8 cellular contexts compared by ENCODE assay signal in the genomic region with DNA sequence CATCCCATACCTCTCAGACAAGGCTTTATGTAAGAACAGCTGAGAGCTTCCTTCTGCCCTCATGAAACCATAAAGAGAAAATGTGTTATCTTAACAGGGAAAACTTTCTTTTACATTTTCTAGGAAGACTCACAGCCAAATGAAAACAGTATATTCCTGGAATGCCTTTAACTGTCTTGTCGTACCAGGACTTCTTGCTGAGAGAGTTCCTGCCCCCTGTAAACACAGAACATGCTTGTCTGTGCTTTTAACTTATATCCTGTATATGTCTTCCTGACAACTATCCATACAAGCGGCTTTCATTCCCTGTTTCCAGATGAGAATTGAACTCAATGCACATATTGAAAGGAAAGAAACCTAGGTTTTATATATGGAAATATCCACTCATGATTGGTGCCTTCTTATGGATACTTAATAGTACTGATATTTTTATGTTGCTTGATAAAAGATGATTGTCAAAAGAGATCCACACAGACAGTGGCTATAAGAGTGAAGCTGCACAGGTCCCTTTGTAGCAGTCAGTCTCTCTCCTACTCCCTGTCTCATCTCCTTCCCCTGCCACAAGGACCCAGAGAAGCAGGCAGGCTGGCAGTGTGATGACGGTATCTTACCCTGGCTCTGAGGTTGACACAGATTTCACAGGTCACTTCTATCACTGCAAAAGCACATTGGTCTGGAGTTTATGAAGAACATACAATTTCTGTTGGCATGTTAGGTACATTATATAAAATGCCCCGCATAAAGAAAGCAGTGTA.
DNase-seq lines count a peak whose midpoint lies in the region; ATAC-seq and TF ChIP-seq lines count a peak whose summit lies in the region.

No MANE protein-coding gene starts in this region.

- TF ChIP-seq CTCF in SU-DHL-6 (IDR thresholded peaks at IDR 0.05; ENCODE audit: insufficient read depth, low read length, poor library complexity, severe bottlenecking) (no peak), ascending aorta (IDR thresholded peaks at IDR 0.05) (no peak)

- peak overlapping the region; percentile 64 for H3K18ac ChIP-seq in trophoblast cell (ENCODE audit: low read length)

- H4K20me1 ChIP-seq in SU-DHL-6 (ENCODE audit: low read depth, low read length): no peaks in the 10 kb centered on the region

- no peaks in the 10 kb centered on the region for H3F3A ChIP-seq in SU-DHL-6 (ENCODE audit: insufficient read depth)

- DNase-seq in ascending aorta (ENCODE audit: low spot score in 2 of 2) (no peak), trophoblast cell (peak; percentile 2 to 48), GM19238 (ENCODE audit: insufficient read length, low spot score) (no peak), T1000 (lab: John Stamatoyannopoulos, UW) (no peak), NCI-H1092 (lab: John Stamatoyannopoulos, UW) (no peak)

- H3K27ac ChIP-seq in SU-DHL-6 (ENCODE audit: low read depth, low read length): peak overlapping the region; percentile 68
- peak overlapping the region; percentile 51 to 55 for H3K27ac ChIP-seq in ascending aorta
- H3K27ac ChIP-seq in trophoblast cell (ENCODE audit: low read depth, low read length): no peak overlapping the region

- peak; percentile 64 for ATAC-seq in GM18909 (IDR thresholded peaks at IDR 0.05; ENCODE audit: poor library complexity, unreplicated experiment)
- peak; percentile 22 for ATAC-seq in HG03060 (IDR thresholded peaks at IDR 0.05; ENCODE audit: low read depth, unreplicated experiment)

- H3K9me3 ChIP-seq in SU-DHL-6 (ENCODE audit: insufficient read depth, low read length) (no peaks in the 10 kb centered on the region), ascending aorta (no peaks in the 10 kb centered on the region), trophoblast cell (ENCODE audit: insufficient read depth, low read depth, low read length) (no peaks in the 10 kb centered on the region)

- H3K4ac ChIP-seq in trophoblast cell (ENCODE audit: low read depth, low read length): no peak overlapping the region

- H2BK5ac ChIP-seq in trophoblast cell (ENCODE audit: low read depth, low read length, poor library complexity): no peak overlapping the region

- H3K36me3 ChIP-seq in SU-DHL-6 (ENCODE audit: low read length) (no peaks in the 10 kb centered on the region), ascending aorta (no peaks in the 10 kb centered on the region), trophoblast cell (ENCODE audit: control insufficient read depth in 1 of 2, insufficient read depth in 2 of 2, low read length in 2 of 2) (no peaks in the 10 kb centered on the region)

- no peak overlapping the region for H4K12ac ChIP-seq in trophoblast cell (ENCODE audit: low read depth, low read length)

- intact Hi-C loops in ascending aorta (cut with DNase I): loop anchor here (2.0 kb wide), 1 partner anchor 41 kb away; no protein-coding TSS in a partner anchor

- H3K27me3 ChIP-seq in SU-DHL-6 (ENCODE audit: low read length) (no peaks in the 10 kb centered on the region), ascending aorta (no peaks in the 10 kb centered on the region), trophoblast cell (ENCODE audit: insufficient read depth, low read length) (no peaks in the 10 kb centered on the region)

- no peaks in the 10 kb centered on the region for H3K79me1 ChIP-seq in trophoblast cell (ENCODE audit: low read length)

- no peak overlapping the region for H3K23ac ChIP-seq in trophoblast cell (ENCODE audit: low read length)

- H4K91ac ChIP-seq in trophoblast cell (ENCODE audit: low read depth, low read length): no peak overlapping the region

- no CpG with 5 or more reads among the region's 4 CpGs for WGBS in trophoblast cell (ENCODE audit: extremely low coverage, insufficient coverage, insufficient read length)

- no peaks in the 10 kb centered on the region for H3K79me2 ChIP-seq in SU-DHL-6 (ENCODE audit: insufficient read depth, low read length)
- H3K79me2 ChIP-seq in trophoblast cell (ENCODE audit: control insufficient read depth, insufficient read depth, low read length, poor library complexity): no peaks in the 10 kb centered on the region

- H2AFZ ChIP-seq in SU-DHL-6 (ENCODE audit: low read depth, low read length, severe bottlenecking): peak overlapping the region; percentile 97
- no peak overlapping the region for H2AFZ ChIP-seq in trophoblast cell (ENCODE audit: insufficient read depth, low read length, poor library complexity)

- no peak overlapping the region for H2AK5ac ChIP-seq in trophoblast cell (ENCODE audit: low read length)

- H3K14ac ChIP-seq in trophoblast cell (ENCODE audit: low read length): no peak overlapping the region

- H2BK12ac ChIP-seq in trophoblast cell (ENCODE audit: low read length): peak overlapping the region; percentile 50

- no peak overlapping the region for H2BK120ac ChIP-seq in trophoblast cell (ENCODE audit: insufficient read depth, low read length, poor library complexity)

- peak overlapping the region; percentile 66 for H4K8ac ChIP-seq in trophoblast cell (ENCODE audit: low read depth, low read length)

- peak overlapping the region; percentile 46 for H3K9ac ChIP-seq in SU-DHL-6 (ENCODE audit: low read length)
- H3K9ac ChIP-seq in trophoblast cell (ENCODE audit: low read length): no peak overlapping the region

- peak overlapping the region; percentile 27 for H3K4me3 ChIP-seq in SU-DHL-6 (ENCODE audit: insufficient read depth, low read length, poor library complexity, severe bottlenecking)
- no peak overlapping the region for H3K4me3 ChIP-seq in ascending aorta
- no peak overlapping the region for H3K4me3 ChIP-seq in trophoblast cell (ENCODE audit: low read depth, low read length)

- H3K9me2 ChIP-seq in SU-DHL-6 (replicated peaks; ENCODE audit: insufficient read depth, low read length): no peaks in the 10 kb centered on the region

- H3K4me1 ChIP-seq in ascending aorta (peaks cover 0 to 15% of the 10 kb centered on the region in 2 donors), trophoblast cell (ENCODE audit: control insufficient read depth in 1 of 2, insufficient read depth in 2 of 2, low read length in 2 of 2) (peaks cover 0 to 3% of the 10 kb centered on the region in 2 experiments)

- H3K4me2 ChIP-seq in SU-DHL-6 (ENCODE audit: low read depth, low read length, poor library complexity, severe bottlenecking) (peak overlapping the region; percentile 58), trophoblast cell (ENCODE audit: low read length) (no peak overlapping the region)

Comparison
In these comparisons a context has a peak if more than half of its experiments do, and no peak if none do; other contexts are left out.
1. DNase-seq: peak in trophoblast cell (2 of 2); none in ascending aorta (0 of 2), GM19238 (single experiment), T1000 (single experiment) and NCI-H1092 (single experiment).